Comparison of ENCODE assay signal across 1 cellular context in the genomic region with DNA sequence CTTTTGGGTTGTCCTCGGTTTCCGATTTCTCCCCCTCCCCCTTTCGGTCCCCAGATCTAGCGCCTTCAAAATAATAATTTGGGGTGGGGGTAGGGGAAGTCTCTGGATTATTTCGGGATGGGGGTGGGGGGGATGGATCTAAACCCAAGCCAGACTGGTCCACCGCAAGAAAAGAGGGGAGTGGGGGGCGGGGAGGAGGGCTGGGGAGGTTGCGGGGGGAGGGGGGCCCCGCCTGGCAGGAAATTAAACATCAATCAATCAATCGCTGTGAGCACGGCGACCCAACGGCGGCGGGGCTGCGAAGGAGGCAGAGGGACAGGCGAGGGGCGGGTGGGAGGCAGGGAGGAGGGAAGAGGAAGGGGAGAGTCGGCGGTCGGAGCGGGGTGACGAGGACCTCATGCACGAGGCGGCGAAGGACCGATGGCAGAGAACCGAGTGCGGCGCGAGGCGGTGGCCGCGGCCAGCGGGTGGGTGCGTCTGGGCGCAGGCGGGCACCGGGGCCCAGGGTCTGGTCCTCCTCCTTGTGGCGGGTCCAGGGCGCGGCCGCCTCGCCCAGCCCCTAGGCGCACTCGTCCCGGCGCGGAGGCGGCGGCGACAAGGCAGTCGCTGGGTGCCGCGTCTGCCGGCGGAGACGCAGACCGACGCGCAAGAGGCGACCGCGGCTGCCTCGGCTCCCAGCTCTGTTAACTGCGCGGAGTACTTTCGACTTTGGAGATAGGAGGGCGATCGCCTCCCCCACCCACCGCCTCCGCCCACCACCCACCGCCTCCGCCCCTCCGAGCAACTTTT.
TF ChIP-seq lines count a peak whose summit lies in the region.

No MANE protein-coding gene starts in this region.

TF ChIP-seq in H1, 55 proteins besides CTCF, POLR2A, EP300 and RAD21 (continued from another document):
- TF ChIP-seq, protein P1, sequence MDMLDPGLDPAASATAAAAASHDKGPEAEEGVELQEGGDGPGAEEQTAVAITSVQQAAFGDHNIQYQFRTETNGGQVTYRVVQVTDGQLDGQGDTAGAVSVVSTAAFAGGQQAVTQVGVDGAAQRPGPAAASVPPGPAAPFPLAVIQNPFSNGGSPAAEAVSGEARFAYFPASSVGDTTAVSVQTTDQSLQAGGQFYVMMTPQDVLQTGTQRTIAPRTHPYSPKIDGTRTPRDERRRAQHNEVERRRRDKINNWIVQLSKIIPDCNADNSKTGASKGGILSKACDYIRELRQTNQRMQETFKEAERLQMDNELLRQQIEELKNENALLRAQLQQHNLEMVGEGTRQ (IDR thresholded peaks at IDR 0.05; ENCODE audit: low read length): no peak
- TF ChIP-seq NRF1 (IDR thresholded peaks at IDR 0.05; ENCODE audit: low read depth, low read length) (no peak), JUND (IDR thresholded peaks at IDR 0.05; ENCODE audit: low read length) (no peak), PHF8 (conservative IDR thresholded peaks at IDR 0.05; ENCODE audit: low read depth, low read length) (no peak), EZH2 (IDR thresholded peaks at IDR 0.05; ENCODE audit: low read depth, low read length, severe bottlenecking) (no peak), RNF2 (IDR thresholded peaks at IDR 0.05; ENCODE audit: borderline replicate concordance, low read depth, low read length, missing control alignments, poor library complexity, severe bottlenecking) (no peak), RBBP5 (IDR thresholded peaks at IDR 0.05; ENCODE audit: borderline replicate concordance, low read depth, low read length) (no peak), BCL11A (IDR thresholded peaks at IDR 0.05; ENCODE audit: low read depth in 2 of 2, low read length in 2 of 2) (no peak), GTF2F1 (IDR thresholded peaks at IDR 0.05; ENCODE audit: borderline replicate concordance, low read depth, low read length) (no peak), CBX5 (IDR thresholded peaks at IDR 0.05; ENCODE audit: low read depth, low read length) (no peak), CBX8 (IDR thresholded peaks at IDR 0.05; ENCODE audit: borderline replicate concordance, low read depth, low read length) (no peak), HDAC2 (IDR thresholded peaks at IDR 0.05; ENCODE audit: borderline replicate concordance in 1 of 2, low read depth in 2 of 2, low read length in 2 of 2) (no peak), KDM5A (IDR thresholded peaks at IDR 0.05; ENCODE audit: low read length) (no peak), SIN3A (conservative IDR thresholded peaks at IDR 0.05 in 1 of 2, IDR thresholded peaks at IDR 0.05 in 1 of 2; ENCODE audit: low read depth in 1 of 2, low read length in 2 of 2) (0 out of 4 replicates have a peak, but pooled peaks of 1 of the 2 experiments have one; percentile 13), SP1 (IDR thresholded peaks at IDR 0.05; ENCODE audit: low read depth, low read length) (no peak), SIRT6 (IDR thresholded peaks at IDR 0.05; ENCODE audit: low read length) (no peak), RFX5 (IDR thresholded peaks at IDR 0.05; ENCODE audit: borderline replicate concordance, low read depth, low read length) (no peak), JUN (IDR thresholded peaks at IDR 0.05; ENCODE audit: low read depth, low read length) (no peak)
- TF ChIP-seq, protein P2, sequence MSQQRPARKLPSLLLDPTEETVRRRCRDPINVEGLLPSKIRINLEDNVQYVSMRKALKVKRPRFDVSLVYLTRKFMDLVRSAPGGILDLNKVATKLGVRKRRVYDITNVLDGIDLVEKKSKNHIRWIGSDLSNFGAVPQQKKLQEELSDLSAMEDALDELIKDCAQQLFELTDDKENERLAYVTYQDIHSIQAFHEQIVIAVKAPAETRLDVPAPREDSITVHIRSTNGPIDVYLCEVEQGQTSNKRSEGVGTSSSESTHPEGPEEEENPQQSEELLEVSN (IDR thresholded peaks at IDR 0.05): peak; percentile 89; the same call in 1 of the 2 replicates
- TF ChIP-seq, protein P3, sequence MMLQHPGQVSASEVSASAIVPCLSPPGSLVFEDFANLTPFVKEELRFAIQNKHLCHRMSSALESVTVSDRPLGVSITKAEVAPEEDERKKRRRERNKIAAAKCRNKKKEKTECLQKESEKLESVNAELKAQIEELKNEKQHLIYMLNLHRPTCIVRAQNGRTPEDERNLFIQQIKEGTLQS (IDR thresholded peaks at IDR 0.05; ENCODE audit: insufficient read depth, low read depth, low read length): no peak
